ENCODE assay signal across 19 cellular contexts in genomic region chrX:140298946-140299345, GRCh38.
"Had no signal": no experiment of that assay in that cellular context is flagged by ENCODE, and none has a peak within 500 bp of the region (broad histone marks: within the 10 kb centered on the region; RNA-seq: fewer than 3 reads in every experiment).

No MANE protein-coding gene starts in this region.

- FAIRE-seq: endometrium, urothelium cell line had no signal

- H3K4me3 ChIP-seq: esophagus squamous epithelium, hepatocyte, right atrium auricular region, sigmoid colon, skin epidermis, stomach had no signal

- H2AFZ ChIP-seq: hepatocyte had no signal

- H3K9me3 Mint-ChIP-seq: naive B cell, nephron, type B pancreatic cell had no signal

- H3K27ac Mint-ChIP-seq: naive B cell, nephron, type B pancreatic cell had no signal

- DNase-seq: effector memory CD4-positive, alpha-beta T cell; esophagus squamous epithelium; foreskin fibroblast; head of caudate nucleus; mesendoderm; naive B cell; sigmoid colon; stimulated activated CD4-positive, alpha-beta T cell treated with anti-CD3 and anti-CD28 coated beads, Interleukin-2, amount 100 ng/mL, for 24 hours; stimulated activated naive CD4-positive, alpha-beta T cell; stomach; substantia nigra had no signal

- H3K79me2 ChIP-seq: hepatocyte had no signal

- H3K4me2 ChIP-seq: hepatocyte had no signal

- H3K27me3 Mint-ChIP-seq: naive B cell had no signal

- H3K4me3 Mint-ChIP-seq: naive B cell, nephron, type B pancreatic cell had no signal

- H3K36me3 ChIP-seq: esophagus squamous epithelium, right atrium auricular region, sigmoid colon, stomach had no signal

- H3K27me3 ChIP-seq: esophagus squamous epithelium, hepatocyte, right atrium auricular region, sigmoid colon, stomach had no signal

- H3K4me1 ChIP-seq: esophagus squamous epithelium, right atrium auricular region, sigmoid colon, stomach had no signal

- H3K4me1 Mint-ChIP-seq: naive B cell, nephron had no signal

- H3K27ac ChIP-seq: epithelial cell of prostate, esophagus squamous epithelium, hepatocyte, right atrium auricular region, sigmoid colon, skin epidermis, stomach had no signal

- H3K9me3 ChIP-seq: esophagus squamous epithelium, right atrium auricular region, sigmoid colon had no signal

- H3K36me3 Mint-ChIP-seq: naive B cell, type B pancreatic cell had no signal
